Comparison of ENCODE assay signal across 1 cellular context in the genomic region with DNA sequence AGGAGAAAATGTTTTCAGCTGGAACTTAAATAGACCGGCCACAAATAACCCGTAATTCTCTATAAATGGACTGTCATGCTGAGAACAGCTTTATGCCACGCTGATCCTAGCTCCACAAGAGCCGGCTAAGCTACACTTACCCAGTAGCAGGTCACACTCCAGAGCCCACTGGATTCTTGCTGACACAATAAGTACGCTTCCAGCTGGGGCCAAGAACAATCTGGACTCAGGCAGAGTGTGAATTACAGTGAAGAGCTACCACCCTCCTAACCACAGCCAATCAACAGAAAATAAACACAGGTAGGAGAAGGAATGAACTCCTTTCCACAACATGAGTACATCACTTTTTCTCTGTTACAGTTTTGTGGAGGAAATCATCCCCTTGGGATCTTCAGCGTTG.
TF ChIP-seq lines count a peak whose summit lies in the region.

No MANE protein-coding gene starts in this region.

TF ChIP-seq in HepG2, 621 proteins besides CTCF, POLR2A, EP300 and RAD21 (continued from another document):
- TF ChIP-seq MLXIP (CRISPR knock-in tag; IDR thresholded peaks at IDR 0.05; ENCODE audit: borderline replicate concordance) (no peak), ZNF225 (CRISPR knock-in tag; IDR thresholded peaks at IDR 0.05) (no peak), ZKSCAN5 (CRISPR knock-in tag; IDR thresholded peaks at IDR 0.05) (no peak), POLR2AphosphoS5 (IDR thresholded peaks at IDR 0.05; ENCODE audit: low read depth, low read length) (no peak), ZNF12 (CRISPR knock-in tag; IDR thresholded peaks at IDR 0.05) (no peak)
- TF ChIP-seq, protein P1, sequence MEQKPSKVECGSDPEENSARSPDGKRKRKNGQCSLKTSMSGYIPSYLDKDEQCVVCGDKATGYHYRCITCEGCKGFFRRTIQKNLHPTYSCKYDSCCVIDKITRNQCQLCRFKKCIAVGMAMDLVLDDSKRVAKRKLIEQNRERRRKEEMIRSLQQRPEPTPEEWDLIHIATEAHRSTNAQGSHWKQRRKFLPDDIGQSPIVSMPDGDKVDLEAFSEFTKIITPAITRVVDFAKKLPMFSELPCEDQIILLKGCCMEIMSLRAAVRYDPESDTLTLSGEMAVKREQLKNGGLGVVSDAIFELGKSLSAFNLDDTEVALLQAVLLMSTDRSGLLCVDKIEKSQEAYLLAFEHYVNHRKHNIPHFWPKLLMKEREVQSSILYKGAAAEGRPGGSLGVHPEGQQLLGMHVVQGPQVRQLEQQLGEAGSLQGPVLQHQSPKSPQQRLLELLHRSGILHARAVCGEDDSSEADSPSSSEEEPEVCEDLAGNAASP (CRISPR knock-in tag; IDR thresholded peaks at IDR 0.05; ENCODE audit: borderline replicate concordance), result no peak
TF ChIP-seq in HepG2: peak in this region for 0.
